Comparison of ENCODE assay signal across 9 cellular contexts in the genomic region with DNA sequence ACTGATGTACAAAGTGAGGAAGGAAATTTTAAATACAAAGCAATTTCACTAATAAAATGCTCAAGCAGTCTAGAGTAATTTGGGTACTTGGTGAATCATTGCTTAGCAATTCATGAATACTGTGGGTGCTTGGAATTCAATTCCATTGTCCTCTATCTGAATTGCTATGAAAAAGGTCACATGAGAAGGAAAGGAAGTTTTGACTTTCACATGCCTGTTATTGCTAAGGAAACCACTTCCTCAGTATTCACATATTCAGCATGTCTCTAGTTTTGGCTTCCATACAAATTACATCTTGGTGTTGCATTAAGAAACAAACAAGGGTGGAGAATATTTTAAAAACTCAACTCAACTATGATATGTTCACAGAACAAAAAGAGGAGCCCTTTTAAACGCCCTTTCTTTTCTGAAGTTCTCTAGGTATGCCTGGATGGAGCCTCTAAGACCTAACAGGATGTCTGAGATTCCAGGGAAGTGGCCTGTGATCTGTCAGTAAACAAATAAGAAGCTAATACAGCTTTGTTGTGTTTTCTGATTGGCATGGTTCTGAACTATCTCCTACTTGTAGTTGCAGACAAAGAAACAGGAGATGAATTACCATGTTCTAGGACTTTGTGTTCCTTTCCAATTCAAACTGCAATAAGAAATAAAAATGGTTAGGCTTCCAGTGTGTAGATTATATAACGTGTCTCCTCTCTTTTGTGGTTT.
DNase-seq lines count a peak whose midpoint lies in the region; ATAC-seq and TF ChIP-seq lines count a peak whose summit lies in the region.
"Had no signal": no experiment of that assay in that cellular context is flagged by ENCODE, and none has a peak within 500 bp of the region (broad histone marks: within the 10 kb centered on the region; RNA-seq: fewer than 3 reads in every experiment).

No MANE protein-coding gene starts in this region.

- H3K4me3 ChIP-seq in heart right ventricle (no peak overlapping the region), sigmoid colon (no peak overlapping the region)

- intact Hi-C loops in heart right ventricle (cut with DNase I) (loop anchor here in 1 of 10 donors (2.0 kb wide), 1 partner anchor 58 kb away; no protein-coding TSS in a partner anchor), sigmoid colon (cut with DNase I) (no loop called here)

- peak; percentile 81 for ATAC-seq in WTC11
- peak; percentile 48 to 86 (median 78) for ATAC-seq in heart right ventricle
- no peak for ATAC-seq in HG03521 (IDR thresholded peaks at IDR 0.05; ENCODE audit: unreplicated experiment)

- H3K27me3 Mint-ChIP-seq in WTC11 (ENCODE audit: low read depth) = no peaks in the 10 kb centered on the region

- H3K36me3 ChIP-seq in heart right ventricle (no peaks in the 10 kb centered on the region), sigmoid colon (no peaks in the 10 kb centered on the region)

- DNase-seq in H4 (ENCODE audit: low spot score) (peak; percentile 95), WTC11 (ENCODE audit: low spot score) (no peak), heart right ventricle (no peak), sigmoid colon (no peak), DMS 273 treated with DMSO at 0.1 percent for 48 hours (lab: John Stamatoyannopoulos, UW) (no peak), HuH-7.5 (ENCODE audit: low spot score) (no peak), GM10266 (ENCODE audit: extremely low spot score) (no peak)

- TF ChIP-seq EP300 in sigmoid colon (IDR thresholded peaks at IDR 0.05) = no peak

- H3K9me3 Mint-ChIP-seq in WTC11 = no peaks in the 10 kb centered on the region

- no peaks in the 10 kb centered on the region for H3K27me3 ChIP-seq in heart right ventricle
- no peaks in the 10 kb centered on the region for H3K27me3 ChIP-seq in sigmoid colon

- H3K4me1 ChIP-seq in heart right ventricle (peaks cover 0 to 62% (median 45%) of the 10 kb centered on the region in 9 donors), sigmoid colon (peaks cover 0 to 21% (median 15%) of the 10 kb centered on the region in 4 donors)

- 45 to 61% methylated on average over 2 of the region's 2 CpGs for WGBS in heart right ventricle, 2 donors
- 44 to 47% methylated on average over 2 of the region's 2 CpGs for WGBS in sigmoid colon, 2 donors

- TF ChIP-seq CTCF in WTC11 (IDR thresholded peaks at IDR 0.05) (no peak), heart right ventricle (IDR thresholded peaks at IDR 0.05) (no peak), sigmoid colon (IDR thresholded peaks at IDR 0.05) (no peak), GM10266 (IDR thresholded peaks at IDR 0.05; ENCODE audit: control insufficient read depth, insufficient read depth, low read depth, missing control alignments) (no peak)

- H3K9me3 ChIP-seq in heart right ventricle (no peaks in the 10 kb centered on the region), sigmoid colon (no peaks in the 10 kb centered on the region)

- peak overlapping the region; percentile 78 for H3K27ac Mint-ChIP-seq in WTC11
- H3K27ac Mint-ChIP-seq: activated naive CD8-positive, alpha-beta T cell had no signal

- no peaks in the 10 kb centered on the region for H3K36me3 Mint-ChIP-seq in WTC11
- H3K36me3 Mint-ChIP-seq: activated naive CD8-positive, alpha-beta T cell had no signal

- H3K4me1 Mint-ChIP-seq in WTC11 = peaks cover 32% of the 10 kb centered on the region

- CTCF ChIA-PET in WTC11 (lab: Charles Lee) = interaction anchor here (1.3 kb wide), 1 partner anchor 118 kb away, joined by 3 read pairs; no protein-coding TSS in a partner anchor

- TF ChIP-seq POLR2A in sigmoid colon (IDR thresholded peaks at IDR 0.05) = no peak

- POLR2A ChIA-PET in WTC11 (lab: Charles Lee) = no interaction called here

- no peak overlapping the region for H3K4me3 Mint-ChIP-seq in WTC11
- H3K4me3 Mint-ChIP-seq: activated naive CD8-positive, alpha-beta T cell had no signal

- peak overlapping the region in 9 of 10 donors; percentile 10 to 81 (median 70) for H3K27ac ChIP-seq in heart right ventricle
- peak overlapping the region; percentile 48 to 70 (median 64) for H3K27ac ChIP-seq in sigmoid colon

TF ChIP-seq in WTC11, 78 proteins besides CTCF, POLR2A, EP300 and RAD21:
- TF ChIP-seq CREB1 (CRISPR knock-in tag; IDR thresholded peaks at IDR 0.05) (no peak), ZNF416 (CRISPR knock-in tag; IDR thresholded peaks at IDR 0.05) (no peak)
- TF ChIP-seq, protein P1, sequence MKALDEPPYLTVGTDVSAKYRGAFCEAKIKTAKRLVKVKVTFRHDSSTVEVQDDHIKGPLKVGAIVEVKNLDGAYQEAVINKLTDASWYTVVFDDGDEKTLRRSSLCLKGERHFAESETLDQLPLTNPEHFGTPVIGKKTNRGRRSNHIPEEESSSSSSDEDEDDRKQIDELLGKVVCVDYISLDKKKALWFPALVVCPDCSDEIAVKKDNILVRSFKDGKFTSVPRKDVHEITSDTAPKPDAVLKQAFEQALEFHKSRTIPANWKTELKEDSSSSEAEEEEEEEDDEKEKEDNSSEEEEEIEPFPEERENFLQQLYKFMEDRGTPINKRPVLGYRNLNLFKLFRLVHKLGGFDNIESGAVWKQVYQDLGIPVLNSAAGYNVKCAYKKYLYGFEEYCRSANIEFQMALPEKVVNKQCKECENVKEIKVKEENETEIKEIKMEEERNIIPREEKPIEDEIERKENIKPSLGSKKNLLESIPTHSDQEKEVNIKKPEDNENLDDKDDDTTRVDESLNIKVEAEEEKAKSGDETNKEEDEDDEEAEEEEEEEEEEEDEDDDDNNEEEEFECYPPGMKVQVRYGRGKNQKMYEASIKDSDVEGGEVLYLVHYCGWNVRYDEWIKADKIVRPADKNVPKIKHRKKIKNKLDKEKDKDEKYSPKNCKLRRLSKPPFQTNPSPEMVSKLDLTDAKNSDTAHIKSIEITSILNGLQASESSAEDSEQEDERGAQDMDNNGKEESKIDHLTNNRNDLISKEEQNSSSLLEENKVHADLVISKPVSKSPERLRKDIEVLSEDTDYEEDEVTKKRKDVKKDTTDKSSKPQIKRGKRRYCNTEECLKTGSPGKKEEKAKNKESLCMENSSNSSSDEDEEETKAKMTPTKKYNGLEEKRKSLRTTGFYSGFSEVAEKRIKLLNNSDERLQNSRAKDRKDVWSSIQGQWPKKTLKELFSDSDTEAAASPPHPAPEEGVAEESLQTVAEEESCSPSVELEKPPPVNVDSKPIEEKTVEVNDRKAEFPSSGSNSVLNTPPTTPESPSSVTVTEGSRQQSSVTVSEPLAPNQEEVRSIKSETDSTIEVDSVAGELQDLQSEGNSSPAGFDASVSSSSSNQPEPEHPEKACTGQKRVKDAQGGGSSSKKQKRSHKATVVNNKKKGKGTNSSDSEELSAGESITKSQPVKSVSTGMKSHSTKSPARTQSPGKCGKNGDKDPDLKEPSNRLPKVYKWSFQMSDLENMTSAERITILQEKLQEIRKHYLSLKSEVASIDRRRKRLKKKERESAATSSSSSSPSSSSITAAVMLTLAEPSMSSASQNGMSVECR (CRISPR knock-in tag; IDR thresholded peaks at IDR 0.05; ENCODE audit: borderline replicate concordance) = no peak
